24 cellular contexts compared by ENCODE assay signal in the genomic region with DNA sequence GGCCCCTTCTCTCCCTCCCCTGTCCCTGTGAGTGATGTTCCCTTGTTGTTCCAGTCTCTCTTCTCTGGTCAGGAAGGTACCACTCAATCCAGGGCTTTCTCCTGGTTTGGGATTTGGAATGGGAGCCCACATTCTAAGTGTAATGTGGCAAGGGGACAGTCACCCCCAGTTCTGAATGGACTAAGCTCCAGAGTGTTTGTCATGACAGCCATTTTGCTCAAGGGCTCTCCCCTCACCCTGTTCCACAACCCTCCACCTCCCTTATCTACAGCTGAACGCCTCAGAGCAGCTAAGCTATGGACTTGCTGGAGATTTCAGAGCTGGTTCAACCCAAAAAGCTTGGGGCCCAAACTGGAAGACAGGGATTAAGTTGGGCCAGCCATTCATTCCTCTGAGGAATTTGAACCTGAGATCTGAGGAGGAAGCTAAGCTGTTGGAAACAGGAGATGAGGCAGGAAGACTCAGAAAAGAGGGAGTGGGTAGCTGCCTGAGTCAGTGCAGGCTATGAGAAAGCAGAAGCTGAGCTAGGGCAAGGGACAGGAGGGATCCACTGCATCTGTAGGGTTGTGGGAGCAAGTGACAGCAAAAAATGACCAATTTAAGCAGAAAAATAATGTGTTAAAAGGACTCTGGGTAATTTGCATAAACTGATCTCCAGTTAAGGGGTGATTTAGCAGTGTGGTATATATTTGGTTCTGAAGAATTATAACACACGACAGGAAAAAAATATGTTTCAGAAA. TPM values are rescaled to one million over a fixed set of nuclear protein-coding genes. Genes with fewer than 3 reads are reported as not detected.
DNase-seq lines count a peak whose midpoint lies in the region; ATAC-seq and TF ChIP-seq lines count a peak whose summit lies in the region.
"Had no signal": no experiment of that assay in that cellular context is flagged by ENCODE, and none has a peak within 500 bp of the region (broad histone marks: within the 10 kb centered on the region; RNA-seq: fewer than 3 reads in every experiment).

No MANE protein-coding gene starts in this region.

- peaks cover 84% of the 10 kb centered on the region for H3K4me1 ChIP-seq in DOHH2 (ENCODE audit: control insufficient read depth, low read length)
- H3K4me1 ChIP-seq in OCI-LY7 (ENCODE audit: insufficient read depth, low read length, poor library complexity, severe bottlenecking), result peaks cover 81% of the 10 kb centered on the region
- H3K4me1 ChIP-seq: thyroid gland had no signal

- BruUV-seq in OCI-LY7 (replicated peaks; lab: Mats Ljungman, UMichigan), result no TSS peak

- H3K79me2 ChIP-seq in DOHH2 (ENCODE audit: control insufficient read depth, low read length) (no peaks in the 10 kb centered on the region), OCI-LY7 (ENCODE audit: insufficient read depth, low read depth, low read length) (no peaks in the 10 kb centered on the region)

- H3K9me3 ChIP-seq in DOHH2 (ENCODE audit: control insufficient read depth, insufficient read depth, low read length) (no peaks in the 10 kb centered on the region), OCI-LY7 (ENCODE audit: low read length) (peaks cover 9% of the 10 kb centered on the region; the same call in 1 of the 2 replicates)
- H3K9me3 ChIP-seq: SK-N-SH, thyroid gland had no signal

- H3K27me3 ChIP-seq in DOHH2 (ENCODE audit: control insufficient read depth, low read length), result no peaks in the 10 kb centered on the region
- H3K27me3 ChIP-seq: thyroid gland had no signal

- H3K9me2 ChIP-seq in DOHH2 (replicated peaks; ENCODE audit: control insufficient read depth, low read length) (no peaks in the 10 kb centered on the region), OCI-LY7 (ENCODE audit: insufficient read depth, low read length) (no peaks in the 10 kb centered on the region)
- H3K9me2 ChIP-seq: SK-N-SH had no signal

- POLR2A ChIA-PET in OCI-LY7 (lab: Charles Lee), result interaction anchor here (0.6 to 5.0 kb wide), 5 partner anchors 11 to 443 kb away, joined by 6 to 76 read pairs (median 20); a partner anchor contains a TSS

- H3K4me3 Mint-ChIP-seq in naive B cell (peak overlapping the region in 1 of 8 donors; percentile 12), endothelial cell (ENCODE audit: unreplicated experiment) (no peak overlapping the region)
- H3K4me3 Mint-ChIP-seq: nephron had no signal

- H3K36me3 ChIP-seq in DOHH2 (ENCODE audit: control insufficient read depth, low read length) (0 out of 2 replicates have a peak, but pooled peaks cover 3% of the 10 kb centered on the region), OCI-LY7 (ENCODE audit: insufficient read depth, low read length) (no peaks in the 10 kb centered on the region; the same call in 1 of the 2 replicates)
- H3K36me3 ChIP-seq: thyroid gland had no signal

- CTCF ChIA-PET in OCI-LY7 (lab: Charles Lee; ENCODE audit: unreplicated experiment), result interaction anchor here (0.6 to 1.1 kb wide), 3 partner anchors 9 to 31 kb away, joined by 3 read pairs; no protein-coding TSS in a partner anchor

- H3K27ac ChIP-seq in DOHH2 (ENCODE audit: low read depth, low read length), result peak overlapping the region; percentile 74
- peak overlapping the region; percentile 17 for H3K27ac ChIP-seq in OCI-LY7 (ENCODE audit: low read depth, low read length, poor library complexity, severe bottlenecking)
- H3K27ac ChIP-seq: HL-60, thyroid gland had no signal

- no peaks in the 10 kb centered on the region for H3K36me3 Mint-ChIP-seq in naive B cell
- H3K36me3 Mint-ChIP-seq in endothelial cell (ENCODE audit: low read depth, unreplicated experiment), result no peaks in the 10 kb centered on the region

- no peaks in the 10 kb centered on the region for H3K27me3 Mint-ChIP-seq in naive B cell
- peaks cover 5% of the 10 kb centered on the region for H3K27me3 Mint-ChIP-seq in endothelial cell (ENCODE audit: unreplicated experiment)

- H3K9me3 Mint-ChIP-seq in naive B cell, result no peaks in the 10 kb centered on the region
- no peaks in the 10 kb centered on the region for H3K9me3 Mint-ChIP-seq in endothelial cell (ENCODE audit: unreplicated experiment)
- H3K9me3 Mint-ChIP-seq: nephron had no signal

- H3K27ac Mint-ChIP-seq in naive B cell (peak overlapping the region in 4 of 6 donors; percentile 29 to 78 (median 37)), endothelial cell (ENCODE audit: unreplicated experiment) (no peak overlapping the region)

- ATAC-seq in naive B cell (ENCODE audit: low read depth in 2 of 2), result peak; percentile 47 to 58
- ATAC-seq: left lobe of liver had no signal

- H3K4me1 Mint-ChIP-seq in naive B cell (peaks cover 69 to 89% (median 82%) of the 10 kb centered on the region in 3 donors), endothelial cell (ENCODE audit: unreplicated experiment) (peaks cover 24% of the 10 kb centered on the region)

- H3K4me3 ChIP-seq in DOHH2 (ENCODE audit: low read length) (peak overlapping the region; percentile 38), OCI-LY7 (ENCODE audit: low read depth, low read length, poor library complexity, severe bottlenecking) (no peak overlapping the region)
- H3K4me3 ChIP-seq: thyroid gland had no signal

- peak overlapping the region; percentile 30; the same call in 1 of the 2 replicates for H2AFZ ChIP-seq in OCI-LY7 (ENCODE audit: low read length)

- DNase-seq in HT1080 (ENCODE audit: low read depth) (peak; percentile 25), OCI-LY7 (ENCODE audit: low spot score) (no peak), naive B cell (no peak), inferior parietal cortex (ENCODE audit: extremely low spot score) (no peak), medulla oblongata (ENCODE audit: extremely low spot score) (no peak), endothelial cell (ENCODE audit: low spot score) (no peak)
- DNase-seq: activated CD4-positive, alpha-beta T cell treated with anti-CD3 and anti-CD28 coated beads for 4 hours; activated CD8-positive, alpha-beta memory T cell treated with anti-CD3 and anti-CD28 coated beads, Interleukin-2, amount 50 U/mL, for 48 hours; cortex of kidney; DMS79; midbrain; NCI-H1092 treated with DMSO at 0.1 percent for 48 hours; NCI-H2029; NCI-H345; NCI-H82; posterior cingulate gyrus; SK-N-SH; stimulated activated naive CD4-positive, alpha-beta T cell treated with Interleukin-2 at 50 U/mL for 16 hours; T-helper 9 cell; thyroid gland had no signal

- intact Hi-C loops in OCI-LY7 (cut with micrococcal nuclease; ENCODE audit: unreplicated experiment), result no loop called here

- H3F3A ChIP-seq in DOHH2 (ENCODE audit: control insufficient read depth, insufficient read depth), result peaks cover 26% of the 10 kb centered on the region

- no peak for TF ChIP-seq CTCF in DOHH2 (IDR thresholded peaks at IDR 0.05; ENCODE audit: low read depth, low read length, poor library complexity, severe bottlenecking)
- TF ChIP-seq CTCF in OCI-LY7 (conservative IDR thresholded peaks at IDR 0.05; ENCODE audit: low read length), result no peak
- TF ChIP-seq CTCF in endothelial cell (IDR thresholded peaks at IDR 0.05; ENCODE audit: unreplicated experiment), result no peak

- H3K4me2 ChIP-seq in DOHH2 (ENCODE audit: low read length), result peak overlapping the region; percentile 57
- H3K4me2 ChIP-seq in OCI-LY7 (ENCODE audit: low read length), result peak overlapping the region; percentile 8
- H3K4me2 ChIP-seq: SK-N-SH had no signal

- H4K20me1 ChIP-seq in DOHH2 (ENCODE audit: control insufficient read depth, insufficient read depth, low read depth, low read length) (no peaks in the 10 kb centered on the region), OCI-LY7 (ENCODE audit: insufficient read depth, low read length) (no peaks in the 10 kb centered on the region)

RNA-seq across cellular contexts. Expression of a gene that starts 22.9 kb away (rescaled TPM):
- 4.4 and 5.6 TPM in 2 replicates for total RNA-seq in HT1080 (2014; rRNA removed; shearing (Covaris generic))
- 19.3 and 23.9 TPM in 2 replicates for polyA plus RNA-seq in HT1080 (2015; cell fraction: cytosol; rRNA removed)
- polyA plus RNA-seq in HT1080 (2015; cell fraction: nucleus; rRNA removed), result 19.2 and 21.3 TPM in 2 replicates
- total RNA-seq in OCI-LY7 (2014; rRNA removed; shearing (Covaris generic)), result 39.0 and 48.7 TPM in 2 replicates
- total RNA-seq in OCI-LY7 (2022) (128 and 147 TPM in 2 replicates), endothelial cell (ENCODE audit: unreplicated experiment) (45.3 TPM)
- polyA plus RNA-seq in naive B cell (ENCODE audit: low read depth in 6 of 6), result 100 to 1,000 TPM in 3 of 6 donors, 10 to 100 TPM in 3; 43.0 to 134 (median 104) TPM

RNA-seq across cellular contexts. Expression of a gene that starts 53.1 kb away (rescaled TPM):
- 0.05 TPM in 1 of 2 replicates, not detected in the other for total RNA-seq in HT1080 (2014; rRNA removed; shearing (Covaris generic))
- not detected in 2 replicates for polyA plus RNA-seq in HT1080 (2015; cell fraction: cytosol; rRNA removed)
- polyA plus RNA-seq in HT1080 (2015; cell fraction: nucleus; rRNA removed), result 0.07 TPM in 2 replicates
- total RNA-seq in OCI-LY7 (2014; rRNA removed; shearing (Covaris generic)), result not detected in 2 replicates
- total RNA-seq in OCI-LY7 (2022), result not detected in 2 replicates
- under 1 TPM in 1 of 6 donors, not detected in 5; 0.18 TPM for polyA plus RNA-seq in naive B cell (ENCODE audit: low read depth in 6 of 6)
- 0.10 TPM for total RNA-seq in endothelial cell (ENCODE audit: unreplicated experiment)
